14 cellular contexts compared by ENCODE assay signal in genomic region chr3:182671942-182672341, GRCh38.
A peak's percentile ranks its signal among the peaks of the same experiment; 100 is the strongest.
DNase-seq lines count a peak whose midpoint lies in the region; ATAC-seq, FAIRE-seq and TF ChIP-seq lines count a peak whose summit lies in the region.
"Had no signal": no experiment of that assay in that cellular context is flagged by ENCODE, and none has a peak within 500 bp of the region (broad histone marks: within the 10 kb centered on the region; RNA-seq: fewer than 3 reads in every experiment).

No MANE protein-coding gene starts in this region.

- H3K9me3 Mint-ChIP-seq in activated CD4-positive, alpha-beta T cell treated with anti-CD3 and anti-CD28 coated beads, Interleukin-2, amount 10 ng/mL, durations not matched to agents 24 days and 14 days = no peaks in the 10 kb centered on the region
- no peaks in the 10 kb centered on the region for H3K9me3 Mint-ChIP-seq in activated CD4-positive, alpha-beta T cell treated with anti-CD3 and anti-CD28 coated beads, Interleukin-2, amount 10 ng/mL, durations not matched to agents 7 days and 5 days
- no peaks in the 10 kb centered on the region for H3K9me3 Mint-ChIP-seq in natural killer cell treated with Interleukin-12 subunit alpha and Interleukin-12 subunit beta and Interleukin-15 and Interleukin-18, amount 100 ng/mL, for 72 hours
- H3K9me3 Mint-ChIP-seq: activated naive CD4-positive, alpha-beta T cell treated with anti-CD3 and anti-CD28 coated beads, Interleukin-2, amount 10 ng/mL, durations not matched to agents 7 days and 5 days had no signal

- CTCF ChIA-PET in activated CD4-positive, alpha-beta T cell treated with anti-CD3 and anti-CD28 coated beads, Interleukin-2, amount 10 ng/mL, durations not matched to agents 7 days and 5 days (lab: Charles Lee) = no interaction called here

- H3K4me1 Mint-ChIP-seq in activated CD4-positive, alpha-beta T cell treated with anti-CD3 and anti-CD28 coated beads, Interleukin-2, amount 10 ng/mL, durations not matched to agents 24 days and 14 days = no peaks in the 10 kb centered on the region
- no peaks in the 10 kb centered on the region for H3K4me1 Mint-ChIP-seq in activated CD4-positive, alpha-beta T cell treated with anti-CD3 and anti-CD28 coated beads, Interleukin-2, amount 10 ng/mL, durations not matched to agents 7 days and 5 days
- H3K4me1 Mint-ChIP-seq in natural killer cell treated with Interleukin-12 subunit alpha and Interleukin-12 subunit beta and Interleukin-15 and Interleukin-18, amount 100 ng/mL, for 72 hours (ENCODE audit: low read depth in 2 of 2) = no peaks in the 10 kb centered on the region
- H3K4me1 Mint-ChIP-seq: activated naive CD4-positive, alpha-beta T cell treated with anti-CD3 and anti-CD28 coated beads, Interleukin-2, amount 10 ng/mL, durations not matched to agents 7 days and 5 days had no signal

- H3K4me3 Mint-ChIP-seq in activated CD4-positive, alpha-beta T cell treated with anti-CD3 and anti-CD28 coated beads, Interleukin-2, amount 10 ng/mL, durations not matched to agents 24 days and 14 days = no peak overlapping the region
- H3K4me3 Mint-ChIP-seq in activated CD4-positive, alpha-beta T cell treated with anti-CD3 and anti-CD28 coated beads, Interleukin-2, amount 10 ng/mL, durations not matched to agents 7 days and 5 days = no peak overlapping the region
- no peak overlapping the region for H3K4me3 Mint-ChIP-seq in natural killer cell treated with Interleukin-12 subunit alpha and Interleukin-12 subunit beta and Interleukin-15 and Interleukin-18, amount 100 ng/mL, for 72 hours
- H3K4me3 Mint-ChIP-seq: activated naive CD4-positive, alpha-beta T cell treated with anti-CD3 and anti-CD28 coated beads, Interleukin-2, amount 10 ng/mL, durations not matched to agents 7 days and 5 days; nephron progenitor cell had no signal

- POLR2A ChIA-PET in activated CD4-positive, alpha-beta T cell treated with anti-CD3 and anti-CD28 coated beads, Interleukin-2, amount 10 ng/mL, durations not matched to agents 7 days and 5 days (lab: Charles Lee) = no interaction called here

- intact Hi-C loops in activated CD4-positive, alpha-beta T cell treated with anti-CD3 and anti-CD28 coated beads, Interleukin-2, amount 10 ng/mL, durations not matched to agents 24 days and 14 days (cut with micrococcal nuclease) = no loop called here
- intact Hi-C loops in Right ventricle myocardium superior (cut with DNase I) = no loop called here

- H3K36me3 Mint-ChIP-seq in activated CD4-positive, alpha-beta T cell treated with anti-CD3 and anti-CD28 coated beads, Interleukin-2, amount 10 ng/mL, durations not matched to agents 24 days and 14 days (ENCODE audit: low read depth) = no peaks in the 10 kb centered on the region
- no peaks in the 10 kb centered on the region for H3K36me3 Mint-ChIP-seq in activated CD4-positive, alpha-beta T cell treated with anti-CD3 and anti-CD28 coated beads, Interleukin-2, amount 10 ng/mL, durations not matched to agents 7 days and 5 days (ENCODE audit: low read depth)
- no peaks in the 10 kb centered on the region for H3K36me3 Mint-ChIP-seq in natural killer cell treated with Interleukin-12 subunit alpha and Interleukin-12 subunit beta and Interleukin-15 and Interleukin-18, amount 100 ng/mL, for 72 hours
- H3K36me3 Mint-ChIP-seq: activated naive CD4-positive, alpha-beta T cell treated with anti-CD3 and anti-CD28 coated beads, Interleukin-2, amount 10 ng/mL, durations not matched to agents 7 days and 5 days had no signal

- ATAC-seq in SK-N-SH treated with all-trans-retinoic acid at 6 μM for 48 hours (no peak), HG03342 (IDR thresholded peaks at IDR 0.05; ENCODE audit: unreplicated experiment) (no peak), Right ventricle myocardium superior (ENCODE audit: poor library complexity) (no peak)
- no peak for ATAC-seq in natural killer cell treated with Interleukin-12 subunit alpha and Interleukin-12 subunit beta and Interleukin-15 and Interleukin-18, amount 100 ng/mL, for 72 hours

- H3K27me3 Mint-ChIP-seq in activated CD4-positive, alpha-beta T cell treated with anti-CD3 and anti-CD28 coated beads, Interleukin-2, amount 10 ng/mL, durations not matched to agents 24 days and 14 days = peaks cover 23% of the 10 kb centered on the region
- H3K27me3 Mint-ChIP-seq in activated CD4-positive, alpha-beta T cell treated with anti-CD3 and anti-CD28 coated beads, Interleukin-2, amount 10 ng/mL, durations not matched to agents 7 days and 5 days = peaks cover 21% of the 10 kb centered on the region
- H3K27me3 Mint-ChIP-seq in natural killer cell treated with Interleukin-12 subunit alpha and Interleukin-12 subunit beta and Interleukin-15 and Interleukin-18, amount 100 ng/mL, for 72 hours = peaks cover 25 to 37% of the 10 kb centered on the region in 2 donors

- no peak for FAIRE-seq in urothelium cell line (lab: Jason Lieb, UNC)
- FAIRE-seq: A204.1, HTR-8/SVneo had no signal

- H3K27ac Mint-ChIP-seq in activated CD4-positive, alpha-beta T cell treated with anti-CD3 and anti-CD28 coated beads, Interleukin-2, amount 10 ng/mL, durations not matched to agents 24 days and 14 days = no peak overlapping the region
- H3K27ac Mint-ChIP-seq in activated CD4-positive, alpha-beta T cell treated with anti-CD3 and anti-CD28 coated beads, Interleukin-2, amount 10 ng/mL, durations not matched to agents 7 days and 5 days = no peak overlapping the region
- H3K27ac Mint-ChIP-seq in natural killer cell treated with Interleukin-12 subunit alpha and Interleukin-12 subunit beta and Interleukin-15 and Interleukin-18, amount 100 ng/mL, for 72 hours = no peak overlapping the region
- H3K27ac Mint-ChIP-seq: activated naive CD4-positive, alpha-beta T cell treated with anti-CD3 and anti-CD28 coated beads, Interleukin-2, amount 10 ng/mL, durations not matched to agents 7 days and 5 days; nephron progenitor cell had no signal

- DNase-seq in activated CD4-positive, alpha-beta T cell treated with anti-CD3 and anti-CD28 coated beads, Interleukin-2, amount 10 ng/mL, durations not matched to agents 24 days and 14 days = peak; percentile 37
- DNase-seq in activated CD4-positive, alpha-beta T cell treated with anti-CD3 and anti-CD28 coated beads, Interleukin-2, amount 10 ng/mL, durations not matched to agents 7 days and 5 days = no peak
- peak; percentile 34 to 41 for DNase-seq in hippocampal formation (lab: John Stamatoyannopoulos, UW)
- peak; percentile 15 for DNase-seq in urothelium cell line (ENCODE audit: low spot score)
- no peak for DNase-seq in natural killer cell treated with Interleukin-12 subunit alpha and Interleukin-12 subunit beta and Interleukin-15 and Interleukin-18, amount 100 ng/mL, for 72 hours (ENCODE audit: low spot score)
- no peak for DNase-seq in Right ventricle myocardium superior
- DNase-seq: activated naive CD4-positive, alpha-beta T cell treated with anti-CD3 and anti-CD28 coated beads, Interleukin-2, amount 10 ng/mL, durations not matched to agents 7 days and 5 days; cerebellar nuclear complex; nephron progenitor cell; stomach had no signal

TF ChIP-seq in SK-N-SH treated with all-trans-retinoic acid at 6 μM for 48 hours, 23 proteins besides CTCF, POLR2A, EP300 and RAD21:
- TF ChIP-seq TCF4 (CRISPR knock-in tag; IDR thresholded peaks at IDR 0.05; ENCODE audit: borderline replicate concordance) (peak; percentile 80), RARB (CRISPR knock-in tag; IDR thresholded peaks at IDR 0.05) (no peak)
TF ChIP-seq in SK-N-SH treated with all-trans-retinoic acid at 6 μM for 48 hours: peak in this region for 1.

Comparison
In these comparisons a context has a peak if more than half of its experiments do, and no peak if none do; other contexts are left out.
1. DNase-seq: peak in activated CD4-positive, alpha-beta T cell treated with anti-CD3 and anti-CD28 coated beads, Interleukin-2, amount 10 ng/mL, durations not matched to agents 24 days and 14 days (single experiment), hippocampal formation (2 of 2) and urothelium cell line (single experiment); none in activated CD4-positive, alpha-beta T cell treated with anti-CD3 and anti-CD28 coated beads, Interleukin-2, amount 10 ng/mL, durations not matched to agents 7 days and 5 days (single experiment), natural killer cell treated with Interleukin-12 subunit alpha and Interleukin-12 subunit beta and Interleukin-15 and Interleukin-18, amount 100 ng/mL, for 72 hours (single experiment) and Right ventricle myocardium superior (single experiment).